ENCODE assay signal across 23 cellular contexts in the genomic region with DNA sequence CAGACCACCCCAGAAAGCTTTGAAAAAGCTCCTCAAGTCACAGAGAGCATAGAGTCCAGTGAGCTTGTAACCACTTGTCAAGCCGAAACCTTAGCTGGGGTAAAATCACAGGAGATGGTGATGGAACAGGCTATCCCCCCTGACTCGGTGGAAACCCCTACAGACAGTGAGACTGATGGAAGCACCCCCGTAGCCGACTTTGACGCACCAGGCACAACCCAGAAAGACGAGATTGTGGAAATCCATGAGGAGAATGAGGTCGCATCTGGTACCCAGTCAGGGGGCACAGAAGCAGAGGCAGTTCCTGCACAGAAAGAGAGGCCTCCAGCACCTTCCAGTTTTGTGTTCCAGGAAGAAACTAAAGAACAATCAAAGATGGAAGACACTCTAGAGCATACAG. TPM values are rescaled to one million over a fixed set of nuclear protein-coding genes. Genes with fewer than 3 reads are reported as not detected.
DNase-seq lines count a peak whose midpoint lies in the region; ATAC-seq and TF ChIP-seq lines count a peak whose summit lies in the region.
"Had no signal": no experiment of that assay in that cellular context is flagged by ENCODE, and none has a peak within 500 bp of the region (broad histone marks: within the 10 kb centered on the region; RNA-seq: fewer than 3 reads in every experiment).

No MANE protein-coding gene starts in this region.

- H3K9me3 ChIP-seq in HCT116 (ENCODE audit: control insufficient read depth in 1 of 2, insufficient read depth in 1 of 2, low read depth in 1 of 2, low read length in 2 of 2) (no peaks in the 10 kb centered on the region), SJCRH30 (replicated peaks) (no peaks in the 10 kb centered on the region)
- H3K9me3 ChIP-seq: BE2C, BLaER1 had no signal

- no peak overlapping the region for H2AFZ ChIP-seq in HCT116 (ENCODE audit: low read depth, low read length, poor library complexity, severe bottlenecking)

- no peak overlapping the region for H3K27ac Mint-ChIP-seq in HFFc6
- H3K27ac Mint-ChIP-seq: CD14-positive monocyte; CD4-positive, alpha-beta memory T cell; CD4-positive, CD25-positive, alpha-beta regulatory T cell; CD8-positive, alpha-beta memory T cell had no signal

- H3K27me3 ChIP-seq in HCT116 (ENCODE audit: insufficient read depth, low read length) (no peaks in the 10 kb centered on the region), SJCRH30 (no peaks in the 10 kb centered on the region)
- H3K27me3 ChIP-seq: BE2C, BLaER1 had no signal

- intact Hi-C loops in HCT116 (cut with micrococcal nuclease) = no loop called here

- no peak for TF ChIP-seq CTCF in HCT116 (IDR thresholded peaks at IDR 0.05 in 2 of 3, conservative IDR thresholded peaks at IDR 0.05 in 1 of 3; ENCODE audit: borderline replicate concordance in 1 of 3, insufficient read depth in 1 of 3, low read depth in 2 of 3, low read length in 2 of 3)
- TF ChIP-seq CTCF in HFFc6 (IDR thresholded peaks at IDR 0.05) = no peak

- H3K4me3 ChIP-seq in HCT116 (replicated peaks in 1 of 2; ENCODE audit: low read depth in 1 of 2, low read length in 2 of 2) = no peak overlapping the region
- H3K4me3 ChIP-seq in SJCRH30 = no peak overlapping the region
- H3K4me3 ChIP-seq: BLaER1, GM12878 had no signal

- no peak overlapping the region for H3K4me3 Mint-ChIP-seq in HFFc6
- H3K4me3 Mint-ChIP-seq: CD14-positive monocyte; CD4-positive, alpha-beta memory T cell; CD4-positive, CD25-positive, alpha-beta regulatory T cell; CD8-positive, alpha-beta memory T cell had no signal

- TF ChIP-seq POLR2A in HCT116 (IDR thresholded peaks at IDR 0.05; ENCODE audit: borderline replicate concordance, extremely low read depth, insufficient read depth, insufficient read length) = no peak

- H3K36me3 Mint-ChIP-seq in HFFc6 (ENCODE audit: low read depth) = no peaks in the 10 kb centered on the region; the same call in 1 of the 2 replicates
- H3K36me3 Mint-ChIP-seq: CD14-positive monocyte had no signal

- POLR2A ChIA-PET in HCT116 (lab: Charles Lee) = no interaction called here

- TF ChIP-seq RAD21 in HCT116 (IDR thresholded peaks at IDR 0.05; ENCODE audit: low read depth) = no peak

- H3K4me1 Mint-ChIP-seq in HFFc6 (ENCODE audit: low read depth) = no peaks in the 10 kb centered on the region
- H3K4me1 Mint-ChIP-seq: CD4-positive, alpha-beta memory T cell; CD4-positive, CD25-positive, alpha-beta regulatory T cell; CD8-positive, alpha-beta memory T cell had no signal

- no peak overlapping the region for H3K9ac ChIP-seq in HCT116 (ENCODE audit: low read length)
- H3K9ac ChIP-seq: BLaER1 had no signal

- H4K20me1 ChIP-seq in HCT116 (ENCODE audit: insufficient read depth) = peaks cover 65% of the 10 kb centered on the region; the same call in 1 of the 2 replicates

- no peak overlapping the region for H3K4me2 ChIP-seq in HCT116 (ENCODE audit: low read length)
- H3K4me2 ChIP-seq: BLaER1 had no signal

- H3K27ac ChIP-seq in HCT116 (ENCODE audit: low read depth, low read length) (no peak overlapping the region), SJCRH30 (peak overlapping the region; percentile 82)
- H3K27ac ChIP-seq: BLaER1 had no signal

- H3K4me1 ChIP-seq in HCT116 (ENCODE audit: control insufficient read depth in 1 of 2, insufficient read depth in 2 of 2, low read length in 2 of 2) = peaks cover 0 to 17% of the 10 kb centered on the region in 2 experiments; a peak in 1 of 4 replicates
- peaks cover 20% of the 10 kb centered on the region for H3K4me1 ChIP-seq in SJCRH30
- H3K4me1 ChIP-seq: BE2C, BLaER1 had no signal

- ATAC-seq in HCT116 (0 out of 2 replicates have a peak, but pooled peaks have one; percentile 2), HG02938 (IDR thresholded peaks at IDR 0.05; ENCODE audit: unreplicated experiment) (no peak)
- ATAC-seq: GM12878 had no signal

- no peak for DNase-seq in HCT116 (ENCODE audit: low read depth, low spot score)
- DNase-seq in SJCRH30 = no peak
- peak; percentile 55 for DNase-seq in mesenteric fat pad (ENCODE audit: low spot score)
- DNase-seq in NCI-H1417 treated with DMSO at 0.1 percent for 48 hours (lab: John Stamatoyannopoulos, UW) = no peak
- no peak for DNase-seq in HFFc6
- DNase-seq: 8988T; ACHN; BE2C; C1 segment of cervical spinal cord; CD4-positive, CD25-positive, alpha-beta regulatory T cell; CD8-positive, alpha-beta memory T cell; COR-L47; DMS 273 treated with DMSO at 0.1 percent for 48 hours; DMS153; DMS53; DND-41; EL; GDM1 had no signal

- RAD21 ChIA-PET in HCT116 (lab: Charles Lee; ENCODE audit: low non-redundant PET in 1 of 2, low total read pairs in 2 of 2, uncharacterized antibody in 2 of 2, unreplicated experiment in 2 of 2) = no interaction called here

- H3K27me3 Mint-ChIP-seq in HFFc6 (ENCODE audit: insufficient read depth) = peaks cover 3% of the 10 kb centered on the region; the same call in 1 of the 2 replicates
- H3K27me3 Mint-ChIP-seq: CD4-positive, alpha-beta memory T cell; CD4-positive, CD25-positive, alpha-beta regulatory T cell had no signal

- no TSS peak for BruUV-seq in HCT116 (replicated peaks; lab: Mats Ljungman, UMichigan)

- no peaks in the 10 kb centered on the region for H3K9me2 ChIP-seq in HCT116 (ENCODE audit: insufficient read depth)

- CTCF ChIA-PET in HCT116 (lab: Charles Lee) = no interaction called here

- H3K79me2 ChIP-seq in HCT116 (ENCODE audit: insufficient read depth, low read length) = peaks cover 82% of the 10 kb centered on the region

- H3K36me3 ChIP-seq in HCT116 (ENCODE audit: control insufficient read depth in 1 of 2, insufficient read depth in 2 of 2, low read length in 2 of 2) (peaks cover 36 to 81% of the 10 kb centered on the region in 2 experiments), SJCRH30 (peaks cover 13% of the 10 kb centered on the region)
- H3K36me3 ChIP-seq: BE2C had no signal

- no peaks in the 10 kb centered on the region for H3K9me3 Mint-ChIP-seq in HFFc6
- H3K9me3 Mint-ChIP-seq: CD4-positive, alpha-beta memory T cell; CD4-positive, CD25-positive, alpha-beta regulatory T cell; CD8-positive, alpha-beta memory T cell had no signal

TF ChIP-seq in HCT116, 20 proteins besides CTCF, POLR2A, EP300 and RAD21:
- TF ChIP-seq SIN3A (IDR thresholded peaks at IDR 0.05; ENCODE audit: low read depth) (no peak), JUND (IDR thresholded peaks at IDR 0.05) (peak; percentile 2; the same call in 1 of the 2 replicates), ZNF274 (IDR thresholded peaks at IDR 0.05; ENCODE audit: low read depth, low read length) (no peak)
TF ChIP-seq in HCT116: peak in this region for 1.

RNA-seq across cellular contexts. Expression of gene ZBTB2, which starts 39.6 kb away (rescaled TPM):
- total RNA-seq in HCT116 (2021; ENCODE audit: unreplicated experiment) (12.5 TPM), mesenteric fat pad (10.7 TPM)
- 7.5 and 7.9 TPM in 2 replicates for polyA plus RNA-seq in HCT116 (2012)
- total RNA-seq in SJCRH30 (2014; rRNA removed; shearing (Covaris generic)) = 27.1 and 31.4 TPM in 2 replicates
- total RNA-seq in HFFc6 (2021; fragmentation: NEBNext Ultra II Directional; extraction: Animal tissue kit (Norgen Biotek cat#: 25700)) = 10 to 100 TPM; 16.5 to 22.1 (median 19.3) TPM
